In genomic region chr10:32341596-32341995, GRCh38 we compare ENCODE assay signal across 1 cellular context.
TF ChIP-seq lines count a peak whose summit lies in the region.

No MANE protein-coding gene starts in this region.

TF ChIP-seq in HepG2, 621 proteins besides CTCF, POLR2A, EP300 and RAD21:
- TF ChIP-seq ZNF597 (CRISPR knock-in tag; IDR thresholded peaks at IDR 0.05): no peak
- TF ChIP-seq ZNF574 (CRISPR knock-in tag; IDR thresholded peaks at IDR 0.05): no peak
- TF ChIP-seq, protein P1, sequence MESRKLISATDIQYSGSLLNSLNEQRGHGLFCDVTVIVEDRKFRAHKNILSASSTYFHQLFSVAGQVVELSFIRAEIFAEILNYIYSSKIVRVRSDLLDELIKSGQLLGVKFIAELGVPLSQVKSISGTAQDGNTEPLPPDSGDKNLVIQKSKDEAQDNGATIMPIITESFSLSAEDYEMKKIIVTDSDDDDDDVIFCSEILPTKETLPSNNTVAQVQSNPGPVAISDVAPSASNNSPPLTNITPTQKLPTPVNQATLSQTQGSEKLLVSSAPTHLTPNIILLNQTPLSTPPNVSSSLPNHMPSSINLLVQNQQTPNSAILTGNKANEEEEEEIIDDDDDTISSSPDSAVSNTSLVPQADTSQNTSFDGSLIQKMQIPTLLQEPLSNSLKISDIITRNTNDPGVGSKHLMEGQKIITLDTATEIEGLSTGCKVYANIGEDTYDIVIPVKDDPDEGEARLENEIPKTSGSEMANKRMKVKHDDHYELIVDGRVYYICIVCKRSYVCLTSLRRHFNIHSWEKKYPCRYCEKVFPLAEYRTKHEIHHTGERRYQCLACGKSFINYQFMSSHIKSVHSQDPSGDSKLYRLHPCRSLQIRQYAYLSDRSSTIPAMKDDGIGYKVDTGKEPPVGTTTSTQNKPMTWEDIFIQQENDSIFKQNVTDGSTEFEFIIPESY (CRISPR knock-in tag; IDR thresholded peaks at IDR 0.05): no peak
- no peak for TF ChIP-seq HOXA9 (CRISPR knock-in tag; IDR thresholded peaks at IDR 0.05; ENCODE audit: borderline replicate concordance)
- no peak for TF ChIP-seq EEA1 (CRISPR knock-in tag; IDR thresholded peaks at IDR 0.05; ENCODE audit: borderline replicate concordance)
- TF ChIP-seq, protein P2, sequence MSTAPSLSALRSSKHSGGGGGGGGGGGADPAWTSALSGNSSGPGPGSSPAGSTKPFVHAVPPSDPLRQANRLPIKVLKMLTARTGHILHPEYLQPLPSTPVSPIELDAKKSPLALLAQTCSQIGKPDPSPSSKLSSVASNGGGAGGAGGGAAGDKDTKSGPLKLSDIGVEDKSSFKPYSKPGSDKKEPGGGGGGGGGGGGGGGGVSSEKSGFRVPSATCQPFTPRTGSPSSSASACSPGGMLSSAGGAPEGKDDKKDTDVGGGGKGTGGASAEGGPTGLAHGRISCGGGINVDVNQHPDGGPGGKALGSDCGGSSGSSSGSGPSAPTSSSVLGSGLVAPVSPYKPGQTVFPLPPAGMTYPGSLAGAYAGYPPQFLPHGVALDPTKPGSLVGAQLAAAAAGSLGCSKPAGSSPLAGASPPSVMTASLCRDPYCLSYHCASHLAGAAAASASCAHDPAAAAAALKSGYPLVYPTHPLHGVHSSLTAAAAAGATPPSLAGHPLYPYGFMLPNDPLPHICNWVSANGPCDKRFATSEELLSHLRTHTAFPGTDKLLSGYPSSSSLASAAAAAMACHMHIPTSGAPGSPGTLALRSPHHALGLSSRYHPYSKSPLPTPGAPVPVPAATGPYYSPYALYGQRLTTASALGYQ (CRISPR knock-in tag; IDR thresholded peaks at IDR 0.05): no peak
- TF ChIP-seq ZNF589 (CRISPR knock-in tag; conservative IDR thresholded peaks at IDR 0.05): no peak
- no peak for TF ChIP-seq FOXM1 (CRISPR knock-in tag; IDR thresholded peaks at IDR 0.05)
- TF ChIP-seq BRF2 (CRISPR knock-in tag; IDR thresholded peaks at IDR 0.05): no peak
- no peak for TF ChIP-seq ZNF615 (CRISPR knock-in tag; IDR thresholded peaks at IDR 0.05; ENCODE audit: borderline replicate concordance)
- no peak for TF ChIP-seq NCOA5 (CRISPR knock-in tag; IDR thresholded peaks at IDR 0.05)
- TF ChIP-seq SP4 (CRISPR knock-in tag; IDR thresholded peaks at IDR 0.05): no peak
- TF ChIP-seq ZNF605 (CRISPR knock-in tag; IDR thresholded peaks at IDR 0.05): no peak
- no peak for TF ChIP-seq ZNF792 (CRISPR knock-in tag; IDR thresholded peaks at IDR 0.05)
- TF ChIP-seq, protein P3, sequence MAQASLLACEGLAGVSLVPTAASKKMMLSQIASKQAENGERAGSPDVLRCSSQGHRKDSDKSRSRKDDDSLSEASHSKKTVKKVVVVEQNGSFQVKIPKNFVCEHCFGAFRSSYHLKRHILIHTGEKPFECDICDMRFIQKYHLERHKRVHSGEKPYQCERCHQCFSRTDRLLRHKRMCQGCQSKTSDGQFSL (CRISPR knock-in tag; IDR thresholded peaks at IDR 0.05): no peak
- TF ChIP-seq ZSCAN31 (CRISPR knock-in tag; IDR thresholded peaks at IDR 0.05; ENCODE audit: low read depth): no peak
- TF ChIP-seq NFIC (IDR thresholded peaks at IDR 0.05; ENCODE audit: low read length): no peak
- no peak for TF ChIP-seq CEBPG (CRISPR knock-in tag; IDR thresholded peaks at IDR 0.05)
